Comparison of ENCODE assay signal across 1 cellular context in the genomic region with DNA sequence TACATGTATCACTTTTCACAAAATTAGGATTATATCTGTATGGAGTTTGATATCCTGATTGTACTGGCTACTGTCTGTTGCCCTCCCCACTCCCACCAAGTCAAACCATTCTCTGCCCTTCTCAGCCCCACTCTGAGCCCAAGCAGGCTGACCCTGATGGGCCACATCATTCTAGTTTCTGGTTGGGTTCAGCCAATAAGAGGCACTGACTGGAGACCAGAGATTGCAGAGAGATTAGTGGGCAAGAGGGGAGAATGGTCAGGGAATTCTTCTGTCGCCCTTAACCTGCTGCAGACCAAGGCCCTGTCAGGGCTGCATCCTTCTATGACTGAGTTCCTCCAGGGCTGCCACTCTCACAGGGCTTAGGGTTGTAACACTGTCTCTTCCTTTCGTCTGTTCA.
TF ChIP-seq lines count a peak whose summit lies in the region.

No MANE protein-coding gene starts in this region.

TF ChIP-seq in IMR-90, 13 proteins besides CTCF, POLR2A, EP300 and RAD21:
- TF ChIP-seq SMC3 (IDR thresholded peaks at IDR 0.05; ENCODE audit: low read depth, low read length) (no peak), BHLHE40 (IDR thresholded peaks at IDR 0.05; ENCODE audit: low read depth, low read length) (no peak), ELK1 (IDR thresholded peaks at IDR 0.05; ENCODE audit: borderline replicate concordance, low read depth, low read length) (no peak), MXI1 (IDR thresholded peaks at IDR 0.05; ENCODE audit: borderline replicate concordance, low read depth, low read length) (no peak), CHD1 (IDR thresholded peaks at IDR 0.05; ENCODE audit: low read depth, low read length) (no peak), MAFK (IDR thresholded peaks at IDR 0.05; ENCODE audit: low read depth, low read length) (no peak), RCOR1 (IDR thresholded peaks at IDR 0.05; ENCODE audit: insufficient replicate concordance, low read length) (no peak), NFE2L2 (IDR thresholded peaks at IDR 0.05; ENCODE audit: low read depth, low read length) (no peak), FOS (IDR thresholded peaks at IDR 0.05; ENCODE audit: low read depth, low read length) (no peak)
- TF ChIP-seq, protein P1, sequence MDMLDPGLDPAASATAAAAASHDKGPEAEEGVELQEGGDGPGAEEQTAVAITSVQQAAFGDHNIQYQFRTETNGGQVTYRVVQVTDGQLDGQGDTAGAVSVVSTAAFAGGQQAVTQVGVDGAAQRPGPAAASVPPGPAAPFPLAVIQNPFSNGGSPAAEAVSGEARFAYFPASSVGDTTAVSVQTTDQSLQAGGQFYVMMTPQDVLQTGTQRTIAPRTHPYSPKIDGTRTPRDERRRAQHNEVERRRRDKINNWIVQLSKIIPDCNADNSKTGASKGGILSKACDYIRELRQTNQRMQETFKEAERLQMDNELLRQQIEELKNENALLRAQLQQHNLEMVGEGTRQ (IDR thresholded peaks at IDR 0.05; ENCODE audit: low read depth, low read length) = no peak
TF ChIP-seq in IMR-90: peak in this region for 0.
